ENCODE assay signal across 13 cellular contexts in genomic region chr1:87231703-87232363, GRCh38.
"Had no signal": no experiment of that assay in that cellular context is flagged by ENCODE, and none has a peak within 500 bp of the region (broad histone marks: within the 10 kb centered on the region; RNA-seq: fewer than 3 reads in every experiment).

No MANE protein-coding gene starts in this region.

- DNase-seq: activated CD4-positive, alpha-beta memory T cell treated with anti-CD3 and anti-CD28 coated beads, Interleukin-2, amount 10 ng/mL, durations not matched to agents 7 days and 5 days; activated CD4-positive, alpha-beta T cell treated with anti-CD3 and anti-CD28 coated beads for 36 hours; activated effector memory CD4-positive, alpha-beta T cell treated with anti-CD3 and anti-CD28 coated beads, Interleukin-2, amount 50 U/mL, for 16 hours; activated T-cell treated with anti-CD3 and anti-CD28 coated beads, Interleukin-2, amount 50 U/mL, for 4 hours; erythroblast; left colon; naive thymus-derived CD8-positive, alpha-beta T cell; pancreas; stimulated activated naive CD8-positive, alpha-beta T cell treated with anti-CD3 and anti-CD28 coated beads, Interleukin-15, amount 100 ng/mL, for 72 hours had no signal

- H3K27ac Mint-ChIP-seq: activated CD4-positive, alpha-beta memory T cell treated with anti-CD3 and anti-CD28 coated beads, Interleukin-2, amount 10 ng/mL, durations not matched to agents 7 days and 5 days; activated CD4-positive, alpha-beta T cell treated with anti-CD3 and anti-CD28 coated beads for 36 hours; activated naive CD4-positive, alpha-beta T cell treated with anti-CD3 and anti-CD28 coated beads, Interleukin-2, amount 50 U/mL, for 24 hours; naive thymus-derived CD8-positive, alpha-beta T cell; stimulated activated naive CD8-positive, alpha-beta T cell treated with anti-CD3 and anti-CD28 coated beads, Interleukin-15, amount 100 ng/mL, for 72 hours had no signal

- ATAC-seq: activated CD4-positive, alpha-beta T cell treated with anti-CD3 and anti-CD28 coated beads for 36 hours; activated T-cell treated with anti-CD3 and anti-CD28 coated beads, Interleukin-2, amount 50 U/mL, for 4 hours; gastroesophageal sphincter; left colon; naive thymus-derived CD8-positive, alpha-beta T cell; pancreas; sciatic nerve; stimulated activated naive CD8-positive, alpha-beta T cell treated with anti-CD3 and anti-CD28 coated beads, Interleukin-15, amount 100 ng/mL, for 72 hours had no signal

- H3K9me3 ChIP-seq: gastroesophageal sphincter, pancreas, thoracic aorta had no signal

- H3K9me3 Mint-ChIP-seq: activated CD4-positive, alpha-beta memory T cell treated with anti-CD3 and anti-CD28 coated beads, Interleukin-2, amount 10 ng/mL, durations not matched to agents 7 days and 5 days; activated naive CD4-positive, alpha-beta T cell treated with anti-CD3 and anti-CD28 coated beads, Interleukin-2, amount 50 U/mL, for 24 hours; activated T-cell treated with anti-CD3 and anti-CD28 coated beads, Interleukin-2, amount 50 U/mL, for 4 hours; naive thymus-derived CD8-positive, alpha-beta T cell; stimulated activated naive CD8-positive, alpha-beta T cell treated with anti-CD3 and anti-CD28 coated beads, Interleukin-15, amount 100 ng/mL, for 72 hours had no signal

- H3K4me1 ChIP-seq: gastroesophageal sphincter, pancreas had no signal

- H3K4me3 Mint-ChIP-seq: activated CD4-positive, alpha-beta memory T cell treated with anti-CD3 and anti-CD28 coated beads, Interleukin-2, amount 10 ng/mL, durations not matched to agents 7 days and 5 days; activated CD4-positive, alpha-beta T cell treated with anti-CD3 and anti-CD28 coated beads for 36 hours; activated naive CD4-positive, alpha-beta T cell treated with anti-CD3 and anti-CD28 coated beads, Interleukin-2, amount 50 U/mL, for 24 hours; activated T-cell treated with anti-CD3 and anti-CD28 coated beads, Interleukin-2, amount 50 U/mL, for 4 hours; naive thymus-derived CD8-positive, alpha-beta T cell; stimulated activated naive CD8-positive, alpha-beta T cell treated with anti-CD3 and anti-CD28 coated beads, Interleukin-15, amount 100 ng/mL, for 72 hours had no signal

- H3K27me3 Mint-ChIP-seq: activated naive CD4-positive, alpha-beta T cell treated with anti-CD3 and anti-CD28 coated beads, Interleukin-2, amount 50 U/mL, for 24 hours had no signal

- H3K27ac ChIP-seq: gastroesophageal sphincter, pancreas, thoracic aorta had no signal

- H3K4me3 ChIP-seq: gastroesophageal sphincter, pancreas, thoracic aorta had no signal

- H3K27me3 ChIP-seq: gastroesophageal sphincter, pancreas had no signal

- H3K4me1 Mint-ChIP-seq: activated CD4-positive, alpha-beta T cell treated with anti-CD3 and anti-CD28 coated beads for 36 hours; activated naive CD4-positive, alpha-beta T cell treated with anti-CD3 and anti-CD28 coated beads, Interleukin-2, amount 50 U/mL, for 24 hours; naive thymus-derived CD8-positive, alpha-beta T cell; stimulated activated naive CD8-positive, alpha-beta T cell treated with anti-CD3 and anti-CD28 coated beads, Interleukin-15, amount 100 ng/mL, for 72 hours had no signal

- H3K36me3 ChIP-seq: gastroesophageal sphincter, pancreas, thoracic aorta had no signal

- H3K36me3 Mint-ChIP-seq: activated naive CD4-positive, alpha-beta T cell treated with anti-CD3 and anti-CD28 coated beads, Interleukin-2, amount 50 U/mL, for 24 hours; naive thymus-derived CD8-positive, alpha-beta T cell had no signal
